ENCODE assay signal across 9 cellular contexts in the genomic region with DNA sequence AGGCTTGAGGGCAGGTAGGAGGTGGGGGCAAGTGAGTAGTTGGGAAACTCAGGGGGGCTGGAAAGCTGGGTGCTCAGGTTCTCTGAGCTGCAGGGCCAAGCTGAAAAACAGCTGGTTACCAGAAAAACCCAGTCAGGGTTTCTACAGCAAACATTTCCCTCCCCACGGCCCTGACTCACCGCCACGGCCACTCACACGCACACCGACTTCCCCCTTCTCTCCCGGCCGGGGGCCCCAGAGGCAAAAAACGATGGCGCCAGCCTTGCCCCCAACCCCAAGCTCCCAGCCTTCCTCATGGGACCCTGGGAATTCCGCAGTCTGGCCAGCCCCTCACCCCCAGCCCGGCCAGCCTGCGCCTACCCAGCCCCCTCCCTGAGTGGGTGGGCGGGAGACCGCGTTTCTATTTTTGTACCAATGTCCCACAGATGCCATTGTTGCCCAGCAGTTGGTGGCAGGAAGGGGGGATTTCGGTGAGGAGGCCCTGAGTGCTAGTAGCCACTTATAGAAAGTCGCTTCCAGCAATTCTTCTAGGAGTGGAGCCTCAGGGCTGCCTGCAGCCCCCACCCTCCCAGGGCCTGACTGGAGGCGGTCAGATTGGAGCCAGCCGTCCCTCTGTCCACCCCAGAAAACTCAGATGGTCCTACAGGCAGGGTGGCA. TPM values are rescaled to one million over a fixed set of nuclear protein-coding genes. Genes with fewer than 3 reads are reported as not detected.
A peak's percentile ranks its signal among the peaks of the same experiment; 100 is the strongest.
DNase-seq lines count a peak whose midpoint lies in the region; ATAC-seq lines count a peak whose summit lies in the region.
"Had no signal": no experiment of that assay in that cellular context is flagged by ENCODE, and none has a peak within 500 bp of the region (broad histone marks: within the 10 kb centered on the region; RNA-seq: fewer than 3 reads in every experiment).

No MANE protein-coding gene starts in this region.

- no peak overlapping the region for H3K9ac ChIP-seq in mesendoderm (ENCODE audit: low read length)

- H3K9me3 Mint-ChIP-seq in activated CD4-positive, alpha-beta memory T cell treated with anti-CD3 and anti-CD28 coated beads for 36 hours = no peaks in the 10 kb centered on the region
- no peaks in the 10 kb centered on the region for H3K9me3 Mint-ChIP-seq in activated CD4-positive, alpha-beta memory T cell treated with anti-CD3 and anti-CD28 coated beads, Interleukin-2, amount 10 ng/mL, durations not matched to agents 7 days and 5 days

- no peaks in the 10 kb centered on the region for H3K27me3 ChIP-seq in mesendoderm (ENCODE audit: insufficient read depth, low read length, poor library complexity)
- no peaks in the 10 kb centered on the region for H3K27me3 ChIP-seq in thymus (ENCODE audit: control insufficient read depth, insufficient read depth)

- no peak overlapping the region for H2AK5ac ChIP-seq in mesendoderm (ENCODE audit: low read length)

- H3K36me3 ChIP-seq in mesendoderm (ENCODE audit: control insufficient read depth, insufficient read depth, low read length) (no peaks in the 10 kb centered on the region), thymus (ENCODE audit: control insufficient read depth, insufficient read depth) (peaks cover 3% of the 10 kb centered on the region)

- CTCF ChIA-PET in activated CD4-positive, alpha-beta memory T cell treated with anti-CD3 and anti-CD28 coated beads for 36 hours (lab: Charles Lee) = interaction anchor here (1.0 kb wide), 1 partner anchor 34 kb away, joined by 3 read pairs; no protein-coding TSS in a partner anchor
- CTCF ChIA-PET in activated CD4-positive, alpha-beta memory T cell treated with anti-CD3 and anti-CD28 coated beads, Interleukin-2, amount 10 ng/mL, durations not matched to agents 7 days and 5 days (lab: Charles Lee) = interaction anchor here (2.0 kb wide), 1 partner anchor 34 kb away, joined by 10 read pairs; no protein-coding TSS in a partner anchor

- no peak overlapping the region for H4K5ac ChIP-seq in mesendoderm (ENCODE audit: low read length)

- POLR2A ChIA-PET in activated CD4-positive, alpha-beta memory T cell treated with anti-CD3 and anti-CD28 coated beads for 36 hours (lab: Charles Lee) = no interaction called here
- POLR2A ChIA-PET in activated CD4-positive, alpha-beta memory T cell treated with anti-CD3 and anti-CD28 coated beads, Interleukin-2, amount 10 ng/mL, durations not matched to agents 7 days and 5 days (lab: Charles Lee) = no interaction called here

- H3K79me2 ChIP-seq in mesendoderm (ENCODE audit: control insufficient read depth, insufficient read depth, low read length) = no peaks in the 10 kb centered on the region

- H3K27ac ChIP-seq in caudate nucleus (ENCODE audit: low read depth, low read length) (peak overlapping the region; percentile 14), mesendoderm (ENCODE audit: low read depth, low read length) (no peak overlapping the region), thymus (ENCODE audit: low read depth) (peak overlapping the region; percentile 15)

- ATAC-seq in GM21447 (IDR thresholded peaks at IDR 0.05; ENCODE audit: unreplicated experiment) = no peak

- no peak overlapping the region for H2BK15ac ChIP-seq in mesendoderm (replicated peaks; ENCODE audit: low read depth)

- H2BK5ac ChIP-seq in mesendoderm (ENCODE audit: low read length) = no peak overlapping the region

- no peak overlapping the region for H3K23ac ChIP-seq in mesendoderm (ENCODE audit: low read length)

- DNase-seq in activated CD4-positive, alpha-beta memory T cell treated with anti-CD3 and anti-CD28 coated beads for 36 hours = peak; percentile 51
- DNase-seq in activated CD4-positive, alpha-beta memory T cell treated with anti-CD3 and anti-CD28 coated beads, Interleukin-2, amount 10 ng/mL, durations not matched to agents 7 days and 5 days = no peak
- DNase-seq in caudate nucleus (lab: John Stamatoyannopoulos, UW) = no peak
- no peak for DNase-seq in mesendoderm
- DNase-seq in effector CD4-positive, alpha-beta T cell = no peak
- no peak for DNase-seq in NCI-H1694 treated with DMSO at 0.1 percent for 48 hours (lab: John Stamatoyannopoulos, UW)
- DNase-seq: NCI-H526 had no signal

- no peak overlapping the region for H4K8ac ChIP-seq in mesendoderm (ENCODE audit: low read depth, low read length)

- no peaks in the 10 kb centered on the region for H3K36me3 Mint-ChIP-seq in activated CD4-positive, alpha-beta memory T cell treated with anti-CD3 and anti-CD28 coated beads for 36 hours
- H3K36me3 Mint-ChIP-seq in activated CD4-positive, alpha-beta memory T cell treated with anti-CD3 and anti-CD28 coated beads, Interleukin-2, amount 10 ng/mL, durations not matched to agents 7 days and 5 days (ENCODE audit: low read depth) = no peaks in the 10 kb centered on the region

- H3K4me2 ChIP-seq in mesendoderm (ENCODE audit: low read length) = no peak overlapping the region

- H3K4me1 ChIP-seq in mesendoderm (ENCODE audit: control insufficient read depth, low read depth, low read length) (no peaks in the 10 kb centered on the region), thymus (ENCODE audit: control insufficient read depth, insufficient read depth, low read length) (no peaks in the 10 kb centered on the region)

- H3K4me1 Mint-ChIP-seq in activated CD4-positive, alpha-beta memory T cell treated with anti-CD3 and anti-CD28 coated beads for 36 hours (ENCODE audit: low read depth) = peaks cover 20% of the 10 kb centered on the region
- H3K4me1 Mint-ChIP-seq in activated CD4-positive, alpha-beta memory T cell treated with anti-CD3 and anti-CD28 coated beads, Interleukin-2, amount 10 ng/mL, durations not matched to agents 7 days and 5 days = peaks cover 4% of the 10 kb centered on the region

- H3K4ac ChIP-seq in mesendoderm (ENCODE audit: low read depth, low read length) = no peak overlapping the region

- whole genome bisulfite sequencing in mesendoderm (ENCODE audit: extremely low coverage, insufficient coverage, low lambda C conversion rate) = no CpG with 5 or more reads among the region's 19 CpGs
- WGBS in thymus = 56% methylated on average over 19 of the region's 19 CpGs

- H3K27ac Mint-ChIP-seq in activated CD4-positive, alpha-beta memory T cell treated with anti-CD3 and anti-CD28 coated beads for 36 hours = no peak overlapping the region
- no peak overlapping the region for H3K27ac Mint-ChIP-seq in activated CD4-positive, alpha-beta memory T cell treated with anti-CD3 and anti-CD28 coated beads, Interleukin-2, amount 10 ng/mL, durations not matched to agents 7 days and 5 days

- H3K4me3 Mint-ChIP-seq in activated CD4-positive, alpha-beta memory T cell treated with anti-CD3 and anti-CD28 coated beads for 36 hours = no peak overlapping the region
- H3K4me3 Mint-ChIP-seq in activated CD4-positive, alpha-beta memory T cell treated with anti-CD3 and anti-CD28 coated beads, Interleukin-2, amount 10 ng/mL, durations not matched to agents 7 days and 5 days = no peak overlapping the region

- intact Hi-C loops in activated CD4-positive, alpha-beta memory T cell treated with anti-CD3 and anti-CD28 coated beads for 36 hours (cut with micrococcal nuclease) = no loop called here

- H3K79me1 ChIP-seq in mesendoderm (ENCODE audit: low read length) = no peaks in the 10 kb centered on the region

- H3K56ac ChIP-seq in mesendoderm (ENCODE audit: low read length) = peak overlapping the region; percentile 78

- no peaks in the 10 kb centered on the region for H3K27me3 Mint-ChIP-seq in activated CD4-positive, alpha-beta memory T cell treated with anti-CD3 and anti-CD28 coated beads for 36 hours
- H3K27me3 Mint-ChIP-seq in activated CD4-positive, alpha-beta memory T cell treated with anti-CD3 and anti-CD28 coated beads, Interleukin-2, amount 10 ng/mL, durations not matched to agents 7 days and 5 days = no peaks in the 10 kb centered on the region

- no peaks in the 10 kb centered on the region for H3K9me3 ChIP-seq in thymus (ENCODE audit: control insufficient read depth)

- H3K4me3 ChIP-seq in mesendoderm (ENCODE audit: low read length) (no peak overlapping the region), thymus (ENCODE audit: low read length) (no peak overlapping the region)

- H3K18ac ChIP-seq in mesendoderm (ENCODE audit: low read length) = peak overlapping the region; percentile 43

- no peak overlapping the region for H2BK120ac ChIP-seq in mesendoderm (ENCODE audit: low read depth, low read length)

RNA-seq across cellular contexts. Expression of gene ENG, which starts 18.4 kb away (rescaled TPM):
- 10 to 100 TPM; 12.0 to 12.2 TPM for total RNA-seq in activated CD4-positive, alpha-beta memory T cell treated with anti-CD3 and anti-CD28 coated beads for 36 hours
- 10 to 100 TPM; 13.1 to 14.1 TPM for total RNA-seq in activated CD4-positive, alpha-beta memory T cell treated with anti-CD3 and anti-CD28 coated beads, Interleukin-2, amount 10 ng/mL, durations not matched to agents 7 days and 5 days
- polyA plus RNA-seq in mesendoderm (2013, experiment 1 of 2) = 5.9 TPM
- 5.4 TPM for polyA plus RNA-seq in mesendoderm (2013, experiment 2 of 2)
- 48.2 TPM for polyA plus RNA-seq in thymus

RNA-seq across cellular contexts. Expression of gene FPGS, which starts 33.4 kb away (rescaled TPM):
- total RNA-seq in activated CD4-positive, alpha-beta memory T cell treated with anti-CD3 and anti-CD28 coated beads for 36 hours = 10 to 100 TPM; 80.0 to 83.9 TPM
- 10 to 100 TPM; 65.6 to 65.8 TPM for total RNA-seq in activated CD4-positive, alpha-beta memory T cell treated with anti-CD3 and anti-CD28 coated beads, Interleukin-2, amount 10 ng/mL, durations not matched to agents 7 days and 5 days
- polyA plus RNA-seq in mesendoderm (2013, experiment 1 of 2) = 34.2 TPM
- polyA plus RNA-seq in mesendoderm (2013, experiment 2 of 2) = 34.4 TPM
- 48.4 TPM for polyA plus RNA-seq in thymus

RNA-seq across cellular contexts. Expression of gene AK1, which starts 41.4 kb away (rescaled TPM):
- total RNA-seq in activated CD4-positive, alpha-beta memory T cell treated with anti-CD3 and anti-CD28 coated beads for 36 hours = 10 to 100 TPM; 27.7 to 28.5 TPM
- 10 to 100 TPM; 80.9 to 81.9 TPM for total RNA-seq in activated CD4-positive, alpha-beta memory T cell treated with anti-CD3 and anti-CD28 coated beads, Interleukin-2, amount 10 ng/mL, durations not matched to agents 7 days and 5 days
- polyA plus RNA-seq in mesendoderm (2013, experiment 1 of 2) = 24.5 TPM
- 21.1 TPM for polyA plus RNA-seq in mesendoderm (2013, experiment 2 of 2)
- polyA plus RNA-seq in thymus = 66.2 TPM

RNA-seq across cellular contexts. Expression of gene CDK9, which starts 50.2 kb away (rescaled TPM):
- 10 to 100 TPM; 99.4 to 99.6 TPM for total RNA-seq in activated CD4-positive, alpha-beta memory T cell treated with anti-CD3 and anti-CD28 coated beads for 36 hours
- 100 to 1,000 TPM; 112 to 115 TPM for total RNA-seq in activated CD4-positive, alpha-beta memory T cell treated with anti-CD3 and anti-CD28 coated beads, Interleukin-2, amount 10 ng/mL, durations not matched to agents 7 days and 5 days
- polyA plus RNA-seq in mesendoderm (2013, experiment 1 of 2) = 50.9 TPM
- polyA plus RNA-seq in mesendoderm (2013, experiment 2 of 2) = 48.8 TPM
- polyA plus RNA-seq in thymus = 122 TPM

RNA-seq across cellular contexts. Expression of gene SH2D3C, which starts 57.6 kb away (rescaled TPM):
- 10 to 100 TPM; 34.5 to 35.3 TPM for total RNA-seq in activated CD4-positive, alpha-beta memory T cell treated with anti-CD3 and anti-CD28 coated beads for 36 hours
- 10 to 100 TPM; 80.8 to 81.9 TPM for total RNA-seq in activated CD4-positive, alpha-beta memory T cell treated with anti-CD3 and anti-CD28 coated beads, Interleukin-2, amount 10 ng/mL, durations not matched to agents 7 days and 5 days
- 2.0 TPM for polyA plus RNA-seq in mesendoderm (2013, experiment 1 of 2)
- polyA plus RNA-seq in mesendoderm (2013, experiment 2 of 2) = 2.3 TPM
- 25.1 TPM for polyA plus RNA-seq in thymus
